ENCODE assay signal across 13 cellular contexts in genomic region chr1:115655307-115655664, GRCh38. TPM values are rescaled to one million over a fixed set of nuclear protein-coding genes. Genes with fewer than 3 reads are reported as not detected.
DNase-seq lines count a peak whose midpoint lies in the region; ATAC-seq and TF ChIP-seq lines count a peak whose summit lies in the region.
"Had no signal": no experiment of that assay in that cellular context is flagged by ENCODE, and none has a peak within 500 bp of the region (broad histone marks: within the 10 kb centered on the region; RNA-seq: fewer than 3 reads in every experiment).

No MANE protein-coding gene starts in this region.

- H3K4me1 ChIP-seq in CD4-positive, alpha-beta memory T cell (ENCODE audit: insufficient read depth, low read length), result no peaks in the 10 kb centered on the region

- H3K27ac Mint-ChIP-seq in nephron (peak overlapping the region; percentile 81 to 90 (median 85)), glutamatergic neuron (ENCODE audit: unreplicated experiment) (no peak overlapping the region), T-helper 17 cell (no peak overlapping the region)
- H3K27ac Mint-ChIP-seq in CD4-positive, alpha-beta memory T cell, result no peak overlapping the region
- H3K27ac Mint-ChIP-seq: CD4-positive, alpha-beta T cell had no signal

- H3K9me3 Mint-ChIP-seq in nephron, result no peaks in the 10 kb centered on the region
- H3K9me3 Mint-ChIP-seq in CD4-positive, alpha-beta memory T cell, result no peaks in the 10 kb centered on the region
- no peaks in the 10 kb centered on the region for H3K9me3 Mint-ChIP-seq in glutamatergic neuron (ENCODE audit: unreplicated experiment)
- H3K9me3 Mint-ChIP-seq: CD4-positive, alpha-beta T cell; neural crest cell; T-helper 1 cell treated with Interleukin-12 subunit alpha and Interleukin-12 subunit beta and Interleukin-4 antibody, amounts not matched to agents 30 μg/mL and 1 μg/mL, for 36 hours had no signal

- H3K4me3 ChIP-seq in coronary artery, result no peak overlapping the region
- H3K4me3 ChIP-seq in CD4-positive, alpha-beta memory T cell (ENCODE audit: low read length in 2 of 2), result no peak overlapping the region

- peaks cover 26% of the 10 kb centered on the region for H3K4me1 Mint-ChIP-seq in nephron
- peaks cover 0 to 6% (median 1%) of the 10 kb centered on the region in 4 donors for H3K4me1 Mint-ChIP-seq in CD4-positive, alpha-beta memory T cell
- H3K4me1 Mint-ChIP-seq in glutamatergic neuron (ENCODE audit: low read depth, unreplicated experiment), result peaks cover 3% of the 10 kb centered on the region
- H3K4me1 Mint-ChIP-seq in T-helper 17 cell, result peaks cover 10% of the 10 kb centered on the region

- no peaks in the 10 kb centered on the region for H3K27me3 ChIP-seq in CD4-positive, alpha-beta memory T cell (ENCODE audit: insufficient read depth, low read length)

- TF ChIP-seq CTCF in coronary artery (IDR thresholded peaks at IDR 0.05) (no peak), nephron (IDR thresholded peaks at IDR 0.05; ENCODE audit: unreplicated experiment in 3 of 3) (no peak), glutamatergic neuron (IDR thresholded peaks at IDR 0.05; ENCODE audit: partially characterized antibody, unreplicated experiment) (no peak)

- no peak overlapping the region for H3K27ac ChIP-seq in coronary artery
- H3K27ac ChIP-seq in CD4-positive, alpha-beta memory T cell (ENCODE audit: low read depth, low read length), result no peak overlapping the region

- intact Hi-C loops in CD4-positive, alpha-beta memory T cell (cut with micrococcal nuclease), result no loop called here

- DNase-seq in NCI-H1694 treated with DMSO at 0.1 percent for 48 hours (lab: John Stamatoyannopoulos, UW) (peak; percentile 74), coronary artery (ENCODE audit: low spot score) (peak; percentile 14), nucleus accumbens (lab: John Stamatoyannopoulos, UW) (no peak), glutamatergic neuron (no peak), T-helper 17 cell (no peak)
- no peak for DNase-seq in CD4-positive, alpha-beta memory T cell
- DNase-seq: activated CD8-positive, alpha-beta memory T cell treated with anti-CD3 and anti-CD28 coated beads, Interleukin-2, amount 50 U/mL, for 48 hours; CD4-positive, alpha-beta T cell; NCI-H187 treated with DMSO at 0.1 percent for 48 hours had no signal

- H3K36me3 Mint-ChIP-seq in nephron (ENCODE audit: low read depth) (peaks cover 48% of the 10 kb centered on the region), glutamatergic neuron (ENCODE audit: unreplicated experiment) (peaks cover 8% of the 10 kb centered on the region), T-helper 17 cell (ENCODE audit: low read depth) (peaks cover 5% of the 10 kb centered on the region)
- no peaks in the 10 kb centered on the region for H3K36me3 Mint-ChIP-seq in CD4-positive, alpha-beta memory T cell

- CTCF ChIA-PET in CD4-positive, alpha-beta memory T cell (lab: Charles Lee; ENCODE audit: partially characterized antibody), result no interaction called here

- POLR2A ChIA-PET in CD4-positive, alpha-beta memory T cell (lab: Charles Lee; ENCODE audit: partially characterized antibody), result no interaction called here

- no peaks in the 10 kb centered on the region for H3K36me3 ChIP-seq in CD4-positive, alpha-beta memory T cell (ENCODE audit: insufficient read depth, low read length)

- ATAC-seq in GM18868 (IDR thresholded peaks at IDR 0.05; ENCODE audit: unreplicated experiment) (peak; percentile 47), T-helper 17 cell (no peak)

- peak overlapping the region in 2 of 3 experiments; percentile 28 to 39 for H3K4me3 Mint-ChIP-seq in nephron
- no peak overlapping the region for H3K4me3 Mint-ChIP-seq in CD4-positive, alpha-beta memory T cell
- no peak overlapping the region for H3K4me3 Mint-ChIP-seq in glutamatergic neuron (ENCODE audit: unreplicated experiment)
- no peak overlapping the region for H3K4me3 Mint-ChIP-seq in T-helper 17 cell
- H3K4me3 Mint-ChIP-seq: CD4-positive, alpha-beta T cell; neural crest cell; T-helper 1 cell treated with Interleukin-12 subunit alpha and Interleukin-12 subunit beta and Interleukin-4 antibody, amounts not matched to agents 30 μg/mL and 1 μg/mL, for 36 hours had no signal

- no peaks in the 10 kb centered on the region for H3K27me3 Mint-ChIP-seq in nephron (ENCODE audit: low read depth)
- no peaks in the 10 kb centered on the region for H3K27me3 Mint-ChIP-seq in CD4-positive, alpha-beta memory T cell
- no peaks in the 10 kb centered on the region for H3K27me3 Mint-ChIP-seq in glutamatergic neuron (ENCODE audit: unreplicated experiment)
- no peaks in the 10 kb centered on the region for H3K27me3 Mint-ChIP-seq in T-helper 17 cell
- H3K27me3 Mint-ChIP-seq: CD4-positive, alpha-beta T cell had no signal

- no peaks in the 10 kb centered on the region for H3K9me3 ChIP-seq in CD4-positive, alpha-beta memory T cell (ENCODE audit: control insufficient read depth in 1 of 2, low read length in 2 of 2)
- H3K9me3 ChIP-seq in T-helper 17 cell (ENCODE audit: control insufficient read depth, low read length, poor library complexity, severe bottlenecking), result no peaks in the 10 kb centered on the region

RNA-seq across cellular contexts. Expression of gene VANGL1, which starts 13.5 kb away (rescaled TPM):
- total RNA-seq in CD4-positive, alpha-beta memory T cell, result 1 to 10 TPM; 1.5 to 1.9 TPM
- 1 to 10 TPM; 1.6 to 2.3 TPM for polyA plus RNA-seq in CD4-positive, alpha-beta memory T cell
- total RNA-seq in glutamatergic neuron (ENCODE audit: unreplicated experiment) (4.6 TPM), T-helper 17 cell (1 to 10 TPM; 2.8 to 3.7 TPM)

Comparison
In these comparisons a context has a peak if more than half of its experiments do, and no peak if none do; other contexts are left out.
1. DNase-seq: peak in NCI-H1694 treated with DMSO at 0.1 percent for 48 hours (single experiment) and coronary artery (single experiment); none in nucleus accumbens (0 of 56), CD4-positive, alpha-beta memory T cell (0 of 5), glutamatergic neuron (single experiment) and T-helper 17 cell (0 of 3).
2. H3K27ac Mint-ChIP-seq: peak in nephron (3 of 3); none in CD4-positive, alpha-beta memory T cell (0 of 7), glutamatergic neuron (single experiment) and T-helper 17 cell (single experiment).
3. H3K4me3 Mint-ChIP-seq: peak in nephron (2 of 3); none in CD4-positive, alpha-beta memory T cell (0 of 8), glutamatergic neuron (single experiment) and T-helper 17 cell (single experiment).